In genomic region chr17:12909511-12909910, GRCh38 we compare ENCODE assay signal across 21 cellular contexts.
"Had no signal": no experiment of that assay in that cellular context is flagged by ENCODE, and none has a peak within 500 bp of the region (broad histone marks: within the 10 kb centered on the region; RNA-seq: fewer than 3 reads in every experiment).

No MANE protein-coding gene starts in this region.

- H3K27ac ChIP-seq: colonic mucosa, epithelial cell of prostate, esophagus squamous epithelium, gastrocnemius medialis, heart right ventricle, left lung, lower lobe of right lung had no signal

- H3K4me3 ChIP-seq: colonic mucosa, esophagus squamous epithelium, gastrocnemius medialis, heart right ventricle, left lung, lower lobe of right lung had no signal

- H3K27me3 Mint-ChIP-seq: dendritic cell treated with granulocyte-macrophage colony-stimulating factor and Interleukin-4, amounts not matched to agents 40 ng/mL and 50 ng/mL, for 4 days had no signal

- H3K4me1 Mint-ChIP-seq: naive thymus-derived CD4-positive, alpha-beta T cell had no signal

- H3K36me3 Mint-ChIP-seq: naive thymus-derived CD4-positive, alpha-beta T cell had no signal

- H3K9me3 ChIP-seq: colonic mucosa, gastrocnemius medialis had no signal

- H3K27me3 ChIP-seq: colonic mucosa, esophagus squamous epithelium, gastrocnemius medialis, heart right ventricle, left lung had no signal

- ATAC-seq: esophagus mucosa; gastrocnemius medialis; heart right ventricle; left cardiac atrium; left lung; left ventricle myocardium superior; lower lobe of right lung; naive thymus-derived CD4-positive, alpha-beta T cell had no signal

- H3K36me3 ChIP-seq: colonic mucosa, esophagus squamous epithelium, gastrocnemius medialis, left lung, lower lobe of right lung had no signal

- H3K27ac Mint-ChIP-seq: dendritic cell treated with granulocyte-macrophage colony-stimulating factor and Interleukin-4, amounts not matched to agents 40 ng/mL and 50 ng/mL, for 4 days; naive thymus-derived CD4-positive, alpha-beta T cell had no signal

- H3K4me3 Mint-ChIP-seq: dendritic cell treated with granulocyte-macrophage colony-stimulating factor and Interleukin-4, amounts not matched to agents 40 ng/mL and 50 ng/mL, for 4 days; naive thymus-derived CD4-positive, alpha-beta T cell had no signal

- H3K4me1 ChIP-seq: colonic mucosa, esophagus squamous epithelium, gastrocnemius medialis, heart right ventricle, left lung, lower lobe of right lung had no signal

- DNase-seq: colonic mucosa; cortex of kidney; effector memory CD4-positive, alpha-beta T cell; erythroblast; esophagus squamous epithelium; foreskin fibroblast; foreskin melanocyte; gastrocnemius medialis; glutamatergic neuron; head of caudate nucleus; heart right ventricle; hippocampal formation; left cardiac atrium; left lung; left ventricle myocardium superior; lower lobe of right lung; mesenchymal stem cell; naive thymus-derived CD4-positive, alpha-beta T cell had no signal
